In genomic region chr9:15373881-15374280, GRCh38 we compare ENCODE assay signal across 1 cellular context.
TF ChIP-seq lines count a peak whose summit lies in the region.

No MANE protein-coding gene starts in this region.

TF ChIP-seq in K562, 482 proteins besides CTCF, POLR2A, EP300 and RAD21:
- TF ChIP-seq CREBBP (IDR thresholded peaks at IDR 0.05; ENCODE audit: low read depth, low read length) (no peak), ZC3H11A (IDR thresholded peaks at IDR 0.05; ENCODE audit: low read depth, low read length) (no peak), ZNF561 (CRISPR knock-in tag; conservative IDR thresholded peaks at IDR 0.05) (no peak), STAT5A (IDR thresholded peaks at IDR 0.05; ENCODE audit: borderline replicate concordance, low read length) (no peak), CCAR2 (IDR thresholded peaks at IDR 0.05; ENCODE audit: low read depth, low read length) (no peak), E2F3 (CRISPR knock-in tag; IDR thresholded peaks at IDR 0.05) (no peak), DPF2 (IDR thresholded peaks at IDR 0.05) (no peak), USF1 (CRISPR knock-in tag; IDR thresholded peaks at IDR 0.05) (no peak), ZNF583 (CRISPR knock-in tag; IDR thresholded peaks at IDR 0.05) (no peak), POLR2B (IDR thresholded peaks at IDR 0.05; ENCODE audit: low read depth, partially characterized antibody) (no peak), ELF2 (CRISPR knock-in tag; IDR thresholded peaks at IDR 0.05) (no peak), HDAC8 (tag; IDR thresholded peaks at IDR 0.05) (no peak), ZBTB9 (CRISPR knock-in tag; IDR thresholded peaks at IDR 0.05) (no peak), KDM5B (IDR thresholded peaks at IDR 0.05; ENCODE audit: insufficient replicate concordance, low read depth, low read length) (no peak)
- TF ChIP-seq, protein P1, sequence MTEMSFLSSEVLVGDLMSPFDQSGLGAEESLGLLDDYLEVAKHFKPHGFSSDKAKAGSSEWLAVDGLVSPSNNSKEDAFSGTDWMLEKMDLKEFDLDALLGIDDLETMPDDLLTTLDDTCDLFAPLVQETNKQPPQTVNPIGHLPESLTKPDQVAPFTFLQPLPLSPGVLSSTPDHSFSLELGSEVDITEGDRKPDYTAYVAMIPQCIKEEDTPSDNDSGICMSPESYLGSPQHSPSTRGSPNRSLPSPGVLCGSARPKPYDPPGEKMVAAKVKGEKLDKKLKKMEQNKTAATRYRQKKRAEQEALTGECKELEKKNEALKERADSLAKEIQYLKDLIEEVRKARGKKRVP (CRISPR knock-in tag; IDR thresholded peaks at IDR 0.05) = no peak
- TF ChIP-seq, protein P2, sequence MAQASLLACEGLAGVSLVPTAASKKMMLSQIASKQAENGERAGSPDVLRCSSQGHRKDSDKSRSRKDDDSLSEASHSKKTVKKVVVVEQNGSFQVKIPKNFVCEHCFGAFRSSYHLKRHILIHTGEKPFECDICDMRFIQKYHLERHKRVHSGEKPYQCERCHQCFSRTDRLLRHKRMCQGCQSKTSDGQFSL (CRISPR knock-in tag; IDR thresholded peaks at IDR 0.05) = no peak
- TF ChIP-seq, protein P2 (tag; IDR thresholded peaks at IDR 0.05) = no peak
